Comparison of ENCODE assay signal across 29 cellular contexts in genomic region chr17:70603226-70603625, GRCh38.
DNase-seq lines count a peak whose midpoint lies in the region; ATAC-seq and TF ChIP-seq lines count a peak whose summit lies in the region.
"Had no signal": no experiment of that assay in that cellular context is flagged by ENCODE, and none has a peak within 500 bp of the region (broad histone marks: within the 10 kb centered on the region; RNA-seq: fewer than 3 reads in every experiment).

No MANE protein-coding gene starts in this region.

- TF ChIP-seq CTCF in HEK293 (tag by site-specific recombination; IDR thresholded peaks at IDR 0.05): no peak

- no peaks in the 10 kb centered on the region for H3K9me3 ChIP-seq in HEK293 (ENCODE audit: control insufficient read depth, insufficient read depth, low read depth, low read length)
- H3K9me3 ChIP-seq: A549; BE2C; BLaER1; BLaER1 treated with 17β-estradiol and CSF1 and Interleukin-3, amounts not matched to agents 10 nM and 100 nM; Caco-2 had no signal

- CTCF ChIA-PET in HEK293 (lab: Yijun Ruan, JAX): interaction anchor here (0.6 to 0.7 kb wide), 2 partner anchors 20 to 183 kb away, joined by 3 to 4 read pairs; no protein-coding TSS in a partner anchor

- H3K36me3 ChIP-seq in HEK293 (ENCODE audit: control insufficient read depth in 2 of 2, insufficient read depth in 1 of 2, low read length in 2 of 2): no peaks in the 10 kb centered on the region
- H3K36me3 ChIP-seq: BE2C; BLaER1; BLaER1 treated with 17β-estradiol and CSF1 and Interleukin-3, amounts not matched to agents 10 nM and 100 nM had no signal

- H3K4me1 ChIP-seq in HEK293 (ENCODE audit: control insufficient read depth, insufficient read depth, low read length): no peaks in the 10 kb centered on the region
- H3K4me1 ChIP-seq: BE2C; BLaER1; BLaER1 treated with 17β-estradiol and CSF1 and Interleukin-3, amounts not matched to agents 10 nM and 100 nM had no signal

- no peak for DNase-seq in activated naive CD4-positive, alpha-beta T cell (lab: John Stamatoyannopoulos, UW)
- DNase-seq in NCI-H2107 treated with DMSO at 0.1 percent for 48 hours (lab: John Stamatoyannopoulos, UW; ENCODE audit: unreplicated experiment): no peak
- DNase-seq: 8988T; ACHN; AML-193; BE2C; C1 segment of cervical spinal cord; Caco-2; Calu3; CD4-positive, alpha-beta memory T cell; CD4-positive, alpha-beta T cell; CD4-positive, CD25-positive, alpha-beta regulatory T cell; CD8-positive, alpha-beta memory T cell; CD8-positive, alpha-beta T cell; COR-L47; DMS 273 treated with DMSO at 0.1 percent for 48 hours; DMS153; DMS53; DMS79; DMS79 treated with DMSO at 0.1 percent for 48 hours; DND-41; EL had no signal

- H3K27ac ChIP-seq in HEK293 (ENCODE audit: extremely low read depth, low read depth, low read length): no peak overlapping the region
- H3K27ac ChIP-seq: 22Rv1; A549; BLaER1; BLaER1 treated with 17β-estradiol and CSF1 and Interleukin-3, amounts not matched to agents 10 nM and 100 nM; C4-2B had no signal

- POLR2A ChIA-PET in HEK293 (lab: Yijun Ruan, JAX): no interaction called here

- H3K4me3 ChIP-seq in HEK293 (ENCODE audit: low read depth, low read length): no peak overlapping the region
- H3K4me3 ChIP-seq: A549; BLaER1; BLaER1 treated with 17β-estradiol and CSF1 and Interleukin-3, amounts not matched to agents 10 nM and 100 nM had no signal

- peak; percentile 68 for ATAC-seq in esophagus mucosa
- ATAC-seq: A549; CD8-positive, alpha-beta T cell had no signal

TF ChIP-seq in HEK293, 187 proteins besides CTCF, POLR2A, EP300 and RAD21:
- TF ChIP-seq ZSCAN30 (tag by site-specific recombination; IDR thresholded peaks at IDR 0.05): no peak
- no peak for TF ChIP-seq PRDM1 (tag by site-specific recombination; IDR thresholded peaks at IDR 0.05)
- peak; percentile 72 for TF ChIP-seq SCRT2 (tag by site-specific recombination; IDR thresholded peaks at IDR 0.05)
- no peak for TF ChIP-seq ZNF629 (tag by site-specific recombination; IDR thresholded peaks at IDR 0.05)
